24 cellular contexts compared by ENCODE assay signal in genomic region chr18:6078877-6079276, GRCh38.
"Had no signal": no experiment of that assay in that cellular context is flagged by ENCODE, and none has a peak within 500 bp of the region (broad histone marks: within the 10 kb centered on the region; RNA-seq: fewer than 3 reads in every experiment).

No MANE protein-coding gene starts in this region.

- H3K4me3 ChIP-seq: colonic mucosa, esophagus squamous epithelium, gastrocnemius medialis, heart right ventricle, left lung, lower lobe of right lung, mucosa of descending colon had no signal

- ATAC-seq: effector memory CD8-positive, alpha-beta T cell; esophagus mucosa; gastrocnemius medialis; heart right ventricle; left cardiac atrium; left lung; left ventricle myocardium superior; lower lobe of right lung; mucosa of descending colon had no signal

- H3K4me1 Mint-ChIP-seq: endodermal cell, mesothelial cell of epicardium had no signal

- H3K27ac ChIP-seq: colonic mucosa, epithelial cell of prostate, esophagus squamous epithelium, gastrocnemius medialis, heart right ventricle, left lung, lower lobe of right lung had no signal

- H3K27me3 Mint-ChIP-seq: dendritic cell treated with granulocyte-macrophage colony-stimulating factor and Interleukin-4, amounts not matched to agents 40 ng/mL and 50 ng/mL, for 4 days; effector memory CD8-positive, alpha-beta T cell had no signal

- H3K9me3 ChIP-seq: colonic mucosa, esophagus squamous epithelium, gastrocnemius medialis, heart right ventricle, left lung, lower lobe of right lung, mucosa of descending colon had no signal

- DNase-seq: colonic mucosa; cortex of kidney; effector CD8-positive, alpha-beta T cell; effector memory CD8-positive, alpha-beta T cell; endodermal cell; erythroblast; esophagus squamous epithelium; foreskin fibroblast; foreskin melanocyte; gastrocnemius medialis; glutamatergic neuron; head of caudate nucleus; heart right ventricle; hippocampal formation; left cardiac atrium; left lung; left ventricle myocardium superior; lower lobe of right lung; mesenchymal stem cell; mucosa of descending colon had no signal

- H3K36me3 ChIP-seq: colonic mucosa, esophagus squamous epithelium, gastrocnemius medialis, heart right ventricle, left lung, lower lobe of right lung had no signal

- H3K4me3 Mint-ChIP-seq: dendritic cell treated with granulocyte-macrophage colony-stimulating factor and Interleukin-4, amounts not matched to agents 40 ng/mL and 50 ng/mL, for 4 days; effector memory CD8-positive, alpha-beta T cell; endodermal cell; mesothelial cell of epicardium had no signal

- H3K9me3 Mint-ChIP-seq: dendritic cell treated with granulocyte-macrophage colony-stimulating factor and Interleukin-4, amounts not matched to agents 40 ng/mL and 50 ng/mL, for 4 days; effector memory CD8-positive, alpha-beta T cell; endodermal cell; mesothelial cell of epicardium had no signal

- H3K27ac Mint-ChIP-seq: dendritic cell treated with granulocyte-macrophage colony-stimulating factor and Interleukin-4, amounts not matched to agents 40 ng/mL and 50 ng/mL, for 4 days; effector memory CD8-positive, alpha-beta T cell; endodermal cell; mesothelial cell of epicardium had no signal

- H3K4me1 ChIP-seq: colonic mucosa, esophagus squamous epithelium, gastrocnemius medialis, heart right ventricle, left lung, lower lobe of right lung had no signal
